ENCODE assay signal across 10 cellular contexts in genomic region chrX:108735087-108735679, GRCh38. TPM values are rescaled to one million over a fixed set of nuclear protein-coding genes. Genes with fewer than 3 reads are reported as not detected.
DNase-seq lines count a peak whose midpoint lies in the region; ATAC-seq and TF ChIP-seq lines count a peak whose summit lies in the region.
"Had no signal": no experiment of that assay in that cellular context is flagged by ENCODE, and none has a peak within 500 bp of the region (broad histone marks: within the 10 kb centered on the region; RNA-seq: fewer than 3 reads in every experiment).

No MANE protein-coding gene starts in this region.

- H3K4me3 Mint-ChIP-seq in chondrocyte (ENCODE audit: unreplicated experiment) (peak overlapping the region; percentile 78), nephron (peak overlapping the region; percentile 71 to 81 (median 78))
- H3K4me3 Mint-ChIP-seq in activated CD4-positive, alpha-beta memory T cell treated with anti-CD3 and anti-CD28 coated beads, Interleukin-2, amount 10 ng/mL, durations not matched to agents 7 days and 5 days: no peak overlapping the region

- H3K27ac Mint-ChIP-seq in chondrocyte (ENCODE audit: unreplicated experiment) (no peak overlapping the region), nephron (no peak overlapping the region)
- H3K27ac Mint-ChIP-seq in activated CD4-positive, alpha-beta memory T cell treated with anti-CD3 and anti-CD28 coated beads, Interleukin-2, amount 10 ng/mL, durations not matched to agents 7 days and 5 days: no peak overlapping the region

- POLR2A ChIA-PET in GM10248 (lab: Yijun Ruan, JAX): no interaction called here
- POLR2A ChIA-PET in activated CD4-positive, alpha-beta memory T cell treated with anti-CD3 and anti-CD28 coated beads, Interleukin-2, amount 10 ng/mL, durations not matched to agents 7 days and 5 days (lab: Charles Lee): no interaction called here

- no peak overlapping the region for H3K27ac ChIP-seq in heart right ventricle

- no peaks in the 10 kb centered on the region for H3K36me3 Mint-ChIP-seq in chondrocyte (ENCODE audit: low read depth)
- no peaks in the 10 kb centered on the region for H3K36me3 Mint-ChIP-seq in nephron (ENCODE audit: low read depth)
- H3K36me3 Mint-ChIP-seq in activated CD4-positive, alpha-beta memory T cell treated with anti-CD3 and anti-CD28 coated beads, Interleukin-2, amount 10 ng/mL, durations not matched to agents 7 days and 5 days (ENCODE audit: low read depth): no peaks in the 10 kb centered on the region

- DNase-seq in GM10248 (ENCODE audit: extremely low spot score) (peak; percentile 14), chondrocyte (ENCODE audit: low spot score) (peak; percentile 75), heart right ventricle (no peak)
- no peak for DNase-seq in activated CD4-positive, alpha-beta memory T cell treated with anti-CD3 and anti-CD28 coated beads, Interleukin-2, amount 10 ng/mL, durations not matched to agents 7 days and 5 days
- DNase-seq: activated gamma-delta T cell treated with Interleukin-2 at 50 U/mL for 16 hours had no signal

- WGBS in heart right ventricle, 2 donors: 5 to 6% methylated on average over 21 to 36 of the region's 36 CpGs

- H3K36me3 ChIP-seq in heart right ventricle: no peaks in the 10 kb centered on the region

- peaks cover 81% of the 10 kb centered on the region for H3K27me3 Mint-ChIP-seq in chondrocyte (ENCODE audit: low read depth)
- H3K27me3 Mint-ChIP-seq in nephron (ENCODE audit: low read depth): peaks cover 97% of the 10 kb centered on the region
- H3K27me3 Mint-ChIP-seq in activated CD4-positive, alpha-beta memory T cell treated with anti-CD3 and anti-CD28 coated beads, Interleukin-2, amount 10 ng/mL, durations not matched to agents 7 days and 5 days: peaks cover 31% of the 10 kb centered on the region

- TF ChIP-seq CTCF in GM10248 (IDR thresholded peaks at IDR 0.05; ENCODE audit: control extremely low read depth, extremely low read depth, low read depth, missing control alignments) (no peak), chondrocyte (IDR thresholded peaks at IDR 0.05) (peak; percentile 21), nephron (IDR thresholded peaks at IDR 0.05; ENCODE audit: unreplicated experiment in 3 of 3) (peak in 2 of 3 experiments; percentile 33 to 38), heart right ventricle (IDR thresholded peaks at IDR 0.05) (no peak)

- ATAC-seq in HG03354 (IDR thresholded peaks at IDR 0.05; ENCODE audit: poor library complexity, severe bottlenecking, unreplicated experiment): peak; percentile 43
- ATAC-seq in HG03135 (IDR thresholded peaks at IDR 0.05; ENCODE audit: unreplicated experiment): no peak
- no peak for ATAC-seq in GM21825 (IDR thresholded peaks at IDR 0.05; ENCODE audit: unreplicated experiment)
- ATAC-seq in heart right ventricle: no peak

- H3K4me1 ChIP-seq in heart right ventricle: peaks cover 0 to 13% (median 0%) of the 10 kb centered on the region in 9 donors

- intact Hi-C loops in heart right ventricle (cut with DNase I): no loop called here

- H3K9me3 Mint-ChIP-seq in chondrocyte (ENCODE audit: low read depth): no peaks in the 10 kb centered on the region
- H3K9me3 Mint-ChIP-seq in nephron: peaks cover 8% of the 10 kb centered on the region
- no peaks in the 10 kb centered on the region for H3K9me3 Mint-ChIP-seq in activated CD4-positive, alpha-beta memory T cell treated with anti-CD3 and anti-CD28 coated beads, Interleukin-2, amount 10 ng/mL, durations not matched to agents 7 days and 5 days

- peaks cover 30% of the 10 kb centered on the region for H3K4me1 Mint-ChIP-seq in chondrocyte (ENCODE audit: low read depth)
- peaks cover 31% of the 10 kb centered on the region for H3K4me1 Mint-ChIP-seq in nephron
- no peaks in the 10 kb centered on the region for H3K4me1 Mint-ChIP-seq in activated CD4-positive, alpha-beta memory T cell treated with anti-CD3 and anti-CD28 coated beads, Interleukin-2, amount 10 ng/mL, durations not matched to agents 7 days and 5 days

- peaks cover 0 to 99% (median 84%) of the 10 kb centered on the region in 7 donors for H3K27me3 ChIP-seq in heart right ventricle

- CTCF ChIA-PET in GM10248 (lab: Yijun Ruan, JAX): no interaction called here
- CTCF ChIA-PET in activated CD4-positive, alpha-beta memory T cell treated with anti-CD3 and anti-CD28 coated beads, Interleukin-2, amount 10 ng/mL, durations not matched to agents 7 days and 5 days (lab: Charles Lee): no interaction called here

- peak overlapping the region in 2 of 10 donors; percentile 27 to 37 for H3K4me3 ChIP-seq in heart right ventricle

- H3K9me3 ChIP-seq in heart right ventricle: no peaks in the 10 kb centered on the region

RNA-seq across cellular contexts. Expression of gene IRS4, which starts 1.2 kb away (rescaled TPM):
- total RNA-seq in chondrocyte: not detected in 3 replicates
- total RNA-seq in activated CD4-positive, alpha-beta memory T cell treated with anti-CD3 and anti-CD28 coated beads, Interleukin-2, amount 10 ng/mL, durations not matched to agents 7 days and 5 days: not detected
- total RNA-seq in heart right ventricle: not detected
- polyA plus RNA-seq in heart right ventricle: not detected
- total RNA-seq: G401 had no signal

Comparison
In these comparisons a context has a peak if more than half of its experiments do, and no peak if none do; other contexts are left out.
1. DNase-seq: peak in GM10248 (single experiment) and chondrocyte (single experiment); none in activated CD4-positive, alpha-beta memory T cell treated with anti-CD3 and anti-CD28 coated beads, Interleukin-2, amount 10 ng/mL, durations not matched to agents 7 days and 5 days (single experiment) and heart right ventricle (0 of 2).
2. CTCF ChIP-seq: peak in chondrocyte (single experiment) and nephron (2 of 3); none in GM10248 (single experiment) and heart right ventricle (0 of 9).